13 cellular contexts compared by ENCODE assay signal in genomic region chr3:186088335-186088734, GRCh38. TPM values are rescaled to one million over a fixed set of nuclear protein-coding genes. Genes with fewer than 3 reads are reported as not detected.
A peak's percentile ranks its signal among the peaks of the same experiment; 100 is the strongest.
DNase-seq lines count a peak whose midpoint lies in the region; ATAC-seq and TF ChIP-seq lines count a peak whose summit lies in the region.
"Had no signal": no experiment of that assay in that cellular context is flagged by ENCODE, and none has a peak within 500 bp of the region (broad histone marks: within the 10 kb centered on the region; RNA-seq: fewer than 3 reads in every experiment).

No MANE protein-coding gene starts in this region.

- DNase-seq in endodermal cell (no peak), trophoblast cell (no peak), chondrocyte (ENCODE audit: low spot score) (no peak), NCI-H510A treated with DMSO at 0.1 percent for 48 hours (lab: John Stamatoyannopoulos, UW) (no peak)
- DNase-seq: ACHN; C1 segment of cervical spinal cord; Calu3; CD4-positive, alpha-beta T cell; DMS 273 treated with DMSO at 0.1 percent for 48 hours; GM23248 had no signal

- peak overlapping the region; percentile 8 for H3K18ac ChIP-seq in trophoblast cell (ENCODE audit: low read length)

- H2BK5ac ChIP-seq in trophoblast cell (ENCODE audit: low read depth, low read length, poor library complexity): no peak overlapping the region

- H4K20me1 ChIP-seq in BLaER1 (peaks cover 65% of the 10 kb centered on the region), Loucy (ENCODE audit: insufficient read depth, low read length, poor library complexity, severe bottlenecking) (no peaks in the 10 kb centered on the region)

- no peak overlapping the region for H2BK120ac ChIP-seq in trophoblast cell (ENCODE audit: insufficient read depth, low read length, poor library complexity)

- H3K4me2 ChIP-seq in BLaER1: no peak overlapping the region
- H3K4me2 ChIP-seq in Loucy (ENCODE audit: low read depth, low read length, poor library complexity, severe bottlenecking): no peak overlapping the region
- H3K4me2 ChIP-seq in trophoblast cell (ENCODE audit: low read length): no peak overlapping the region

- H3K36me3 ChIP-seq in BLaER1: peaks cover 100% of the 10 kb centered on the region
- no peaks in the 10 kb centered on the region for H3K36me3 ChIP-seq in Loucy (ENCODE audit: insufficient read depth, low read length)
- H3K36me3 ChIP-seq in endodermal cell (ENCODE audit: control insufficient read depth, insufficient read depth, low read length): peaks cover 29% of the 10 kb centered on the region
- no peaks in the 10 kb centered on the region for H3K36me3 ChIP-seq in trophoblast cell (ENCODE audit: control insufficient read depth in 1 of 2, insufficient read depth in 2 of 2, low read length in 2 of 2)

- H3K27ac Mint-ChIP-seq in endodermal cell (no peak overlapping the region), chondrocyte (ENCODE audit: unreplicated experiment) (no peak overlapping the region)
- H3K27ac Mint-ChIP-seq: CD4-positive, alpha-beta T cell had no signal

- no peak overlapping the region for H3K4ac ChIP-seq in trophoblast cell (ENCODE audit: low read depth, low read length)

- H3K23ac ChIP-seq in trophoblast cell (ENCODE audit: low read length): no peak overlapping the region

- 0 out of 2 replicates have a peak overlapping the region, but pooled peaks have one; percentile 5 for H2AFZ ChIP-seq in Loucy (ENCODE audit: low read length)
- H2AFZ ChIP-seq in trophoblast cell (ENCODE audit: insufficient read depth, low read length, poor library complexity): no peak overlapping the region
- H2AFZ ChIP-seq: GM23248 had no signal

- no peaks in the 10 kb centered on the region for H3K9me2 ChIP-seq in Loucy (replicated peaks; ENCODE audit: low read depth, low read length)

- no peak overlapping the region for H3K14ac ChIP-seq in trophoblast cell (ENCODE audit: low read length)

- peaks cover 68% of the 10 kb centered on the region for H3K36me3 Mint-ChIP-seq in endodermal cell (ENCODE audit: low read depth)
- H3K36me3 Mint-ChIP-seq in chondrocyte (ENCODE audit: low read depth): peaks cover 6% of the 10 kb centered on the region

- H3K79me1 ChIP-seq in trophoblast cell (ENCODE audit: low read length): no peaks in the 10 kb centered on the region

- H4K8ac ChIP-seq in trophoblast cell (ENCODE audit: low read depth, low read length): no peak overlapping the region

- H4K91ac ChIP-seq in trophoblast cell (ENCODE audit: low read depth, low read length): no peak overlapping the region

- 83 to 95% methylated on average over 1 of the region's 2 CpGs for WGBS in endodermal cell (ENCODE audit: insufficient coverage in 1 of 2, insufficient read length in 1 of 2), 2 experiments
- no CpG with 5 or more reads among the region's 2 CpGs for WGBS in trophoblast cell (ENCODE audit: extremely low coverage, insufficient coverage, insufficient read length)

- H3K4me1 Mint-ChIP-seq in endodermal cell (peaks cover 35% of the 10 kb centered on the region), chondrocyte (ENCODE audit: low read depth) (peaks cover 11% of the 10 kb centered on the region)

- no peak overlapping the region for H3K4me3 Mint-ChIP-seq in endodermal cell
- H3K4me3 Mint-ChIP-seq in chondrocyte (ENCODE audit: unreplicated experiment): no peak overlapping the region
- H3K4me3 Mint-ChIP-seq: CD4-positive, alpha-beta T cell had no signal

- H3K9me3 Mint-ChIP-seq in endodermal cell (peaks cover 13% of the 10 kb centered on the region), chondrocyte (ENCODE audit: low read depth) (no peaks in the 10 kb centered on the region)
- H3K9me3 Mint-ChIP-seq: CD4-positive, alpha-beta T cell had no signal

- H3K9ac ChIP-seq in BLaER1 (no peak overlapping the region), Loucy (ENCODE audit: low read depth, low read length, poor library complexity, severe bottlenecking) (no peak overlapping the region), endodermal cell (ENCODE audit: extremely low read depth, low read length, poor library complexity, severe bottlenecking) (no peak overlapping the region), trophoblast cell (ENCODE audit: low read length) (no peak overlapping the region)
- H3K9ac ChIP-seq: GM23248 had no signal

- ATAC-seq in GM18870 (IDR thresholded peaks at IDR 0.05; ENCODE audit: unreplicated experiment): no peak

- no peak overlapping the region for H2BK12ac ChIP-seq in trophoblast cell (ENCODE audit: low read length)

- H3K27me3 Mint-ChIP-seq in endodermal cell (ENCODE audit: insufficient read depth) (no peaks in the 10 kb centered on the region), chondrocyte (ENCODE audit: low read depth) (no peaks in the 10 kb centered on the region)

- H3K27me3 ChIP-seq in BLaER1 (no peaks in the 10 kb centered on the region), Loucy (ENCODE audit: insufficient read depth, low read length, poor library complexity, severe bottlenecking) (no peaks in the 10 kb centered on the region), endodermal cell (ENCODE audit: control insufficient read depth, insufficient read depth, low read length, poor library complexity, severe bottlenecking) (no peaks in the 10 kb centered on the region), trophoblast cell (ENCODE audit: insufficient read depth, low read length) (no peaks in the 10 kb centered on the region)

- H3K4me3 ChIP-seq in BLaER1: no peak overlapping the region
- no peak overlapping the region for H3K4me3 ChIP-seq in Loucy (ENCODE audit: low read length, poor library complexity, severe bottlenecking)
- no peak overlapping the region for H3K4me3 ChIP-seq in endodermal cell (ENCODE audit: low read length)
- H3K4me3 ChIP-seq in trophoblast cell (ENCODE audit: low read depth, low read length): no peak overlapping the region
- H3K4me3 ChIP-seq: GM23248 had no signal

- H4K12ac ChIP-seq in trophoblast cell (ENCODE audit: low read depth, low read length): no peak overlapping the region

- H2AK5ac ChIP-seq in trophoblast cell (ENCODE audit: low read length): no peak overlapping the region

- no peaks in the 10 kb centered on the region for H3K79me2 ChIP-seq in Loucy (ENCODE audit: insufficient read depth, low read length)
- no peaks in the 10 kb centered on the region for H3K79me2 ChIP-seq in trophoblast cell (ENCODE audit: control insufficient read depth, insufficient read depth, low read length, poor library complexity)

- H3K27ac ChIP-seq in BLaER1 (peak overlapping the region; percentile 16; the same call in 1 of the 2 replicates), endodermal cell (ENCODE audit: low read depth, low read length) (no peak overlapping the region), trophoblast cell (ENCODE audit: low read depth, low read length) (no peak overlapping the region)
- H3K27ac ChIP-seq: GM23248 had no signal

- no peak for TF ChIP-seq CTCF in Loucy (conservative IDR thresholded peaks at IDR 0.05; ENCODE audit: low read length)
- peak; percentile 40 for TF ChIP-seq CTCF in endodermal cell (conservative IDR thresholded peaks at IDR 0.05)
- no peak for TF ChIP-seq CTCF in chondrocyte (IDR thresholded peaks at IDR 0.05)

- H3F3A ChIP-seq in Loucy (ENCODE audit: low read depth): no peaks in the 10 kb centered on the region

- H3K9me3 ChIP-seq in BLaER1 (no peaks in the 10 kb centered on the region), Loucy (ENCODE audit: insufficient read depth, low read depth, low read length) (0 out of 2 replicates have a peak, but pooled peaks cover 6% of the 10 kb centered on the region), endodermal cell (ENCODE audit: control insufficient read depth, low read length) (peaks cover 13% of the 10 kb centered on the region), trophoblast cell (ENCODE audit: insufficient read depth, low read depth, low read length) (no peaks in the 10 kb centered on the region)

- H3K4me1 ChIP-seq in BLaER1: peaks cover 26% of the 10 kb centered on the region
- H3K4me1 ChIP-seq in Loucy (ENCODE audit: insufficient read depth, low read length, poor library complexity, severe bottlenecking): peaks cover 18% of the 10 kb centered on the region
- H3K4me1 ChIP-seq in endodermal cell (ENCODE audit: control insufficient read depth, insufficient read depth, low read length): peaks cover 8% of the 10 kb centered on the region
- peaks cover 4 to 5% of the 10 kb centered on the region in 2 experiments for H3K4me1 ChIP-seq in trophoblast cell (ENCODE audit: control insufficient read depth in 1 of 2, insufficient read depth in 2 of 2, low read length in 2 of 2)

RNA-seq across cellular contexts. Expression of gene ETV5, which starts 20.6 kb away (rescaled TPM):
- total RNA-seq in endodermal cell (10 to 100 TPM; 56.4 to 84.1 TPM), chondrocyte (20.9 to 23.1 TPM (median 22.9 TPM) in 3 replicates)
- polyA plus RNA-seq in endodermal cell (2013, experiment 1 of 2): 35.3 TPM
- polyA plus RNA-seq in endodermal cell (2013, experiment 2 of 2): 36.0 TPM
- polyA plus RNA-seq in trophoblast cell (2013): 10.0 and 12.5 TPM in 2 replicates
- total RNA-seq: CD4-positive, alpha-beta T cell had no signal
